Comparison of ENCODE assay signal across 8 cellular contexts in genomic region chr1:65002508-65003315, GRCh38. TPM values are rescaled to one million over a fixed set of nuclear protein-coding genes. Genes with fewer than 3 reads are reported as not detected.
DNase-seq lines count a peak whose midpoint lies in the region; ATAC-seq and TF ChIP-seq lines count a peak whose summit lies in the region.

No MANE protein-coding gene starts in this region.

- TF ChIP-seq CTCF in MM.1S (IDR thresholded peaks at IDR 0.05; ENCODE audit: low read length) (no peak), lung (IDR thresholded peaks at IDR 0.05; ENCODE audit: control extremely low read depth, extremely low read depth) (no peak)

- peak overlapping the region; percentile 66; the same call in 1 of the 2 replicates for H3K27ac ChIP-seq in MM.1S (ENCODE audit: low read length)
- peak overlapping the region; percentile 98 to 99 for H3K27ac ChIP-seq in lung (ENCODE audit: low read depth in 1 of 2, low read length in 1 of 2)

- H3K4me2 ChIP-seq in MM.1S (ENCODE audit: low read depth, low read length), result peak overlapping the region; percentile 65

- peak overlapping the region; percentile 60 for H2AFZ ChIP-seq in MM.1S (ENCODE audit: low read length)

- no peaks in the 10 kb centered on the region for H4K20me1 ChIP-seq in MM.1S (ENCODE audit: insufficient read depth, low read length)

- H3F3A ChIP-seq in MM.1S (ENCODE audit: insufficient read depth, low read length), result peaks cover 6% of the 10 kb centered on the region

- peak; percentile 75 for DNase-seq in EH (ENCODE audit: low read depth)
- DNase-seq in H7, result peak; percentile 87
- peak; percentile 81 for DNase-seq in MM.1S
- DNase-seq in activated CD8-positive, alpha-beta memory T cell treated with anti-CD3 and anti-CD28 coated beads for 1 hour (ENCODE audit: extremely low read depth in 1 of 2, low read depth in 1 of 2), result peak; percentile 59 to 77
- DNase-seq in effector CD4-positive, alpha-beta T cell, result peak; percentile 72
- DNase-seq in lung (ENCODE audit: low spot score), result peak; percentile 87
- DNase-seq in stimulated activated CD4-positive, alpha-beta T cell treated with anti-CD3 and anti-CD28 coated beads, Interleukin-4, amount 100 ng/mL, for 48 hours (ENCODE audit: low read depth in 2 of 2), result peak; percentile 50 to 61
- no peak for DNase-seq in NCI-H1048 (lab: John Stamatoyannopoulos, UW)

- H3K9me2 ChIP-seq in MM.1S (replicated peaks; ENCODE audit: insufficient read depth, low read length), result no peaks in the 10 kb centered on the region

- peak; percentile 85 for ATAC-seq in lung (ENCODE audit: insufficient read depth, low FRiP score)

- H3K4me3 ChIP-seq in H7 (ENCODE audit: insufficient read depth, low read depth, low read length) (peak overlapping the region; percentile 69), MM.1S (ENCODE audit: low read length) (peak overlapping the region; percentile 73), lung (peak overlapping the region; percentile 47)

- 1% methylated on average over 57 to 72 of the region's 72 CpGs for WGBS in lung, 2 donors

- peak overlapping the region; percentile 75 for H3K9ac ChIP-seq in MM.1S (ENCODE audit: low read length)

- H3K36me3 ChIP-seq in H7 (replicated peaks; ENCODE audit: control insufficient read depth, insufficient read depth, low read length), result no peaks in the 10 kb centered on the region
- no peaks in the 10 kb centered on the region for H3K36me3 ChIP-seq in MM.1S (replicated peaks; ENCODE audit: insufficient read depth, low read length)
- no peaks in the 10 kb centered on the region for H3K36me3 ChIP-seq in lung (ENCODE audit: control insufficient read depth in 2 of 2, insufficient read depth in 2 of 2, low read length in 2 of 2)

- peaks cover 36% of the 10 kb centered on the region for H3K27me3 ChIP-seq in H7 (ENCODE audit: control insufficient read depth, insufficient read depth, low read length)
- H3K27me3 ChIP-seq in MM.1S (replicated peaks; ENCODE audit: insufficient read depth, low read length), result no peaks in the 10 kb centered on the region
- no peaks in the 10 kb centered on the region for H3K27me3 ChIP-seq in lung (ENCODE audit: control insufficient read depth, insufficient read depth)

- H3K4me1 ChIP-seq in MM.1S (ENCODE audit: low read length), result peaks cover 4% of the 10 kb centered on the region
- H3K4me1 ChIP-seq in lung (ENCODE audit: control insufficient read depth in 2 of 2, insufficient read depth in 2 of 2, low read length in 2 of 2), result peaks cover 4 to 5% of the 10 kb centered on the region in 2 donors

- H3K79me2 ChIP-seq in MM.1S (ENCODE audit: low read length), result no peaks in the 10 kb centered on the region

- H3K9me3 ChIP-seq in MM.1S (replicated peaks; ENCODE audit: insufficient read depth, low read length) (no peaks in the 10 kb centered on the region), lung (ENCODE audit: control insufficient read depth in 2 of 2, insufficient read depth in 1 of 2, low read length in 1 of 2) (no peaks in the 10 kb centered on the region)

RNA-seq across cellular contexts. Expression of gene JAK1, which starts 36.4 kb away (rescaled TPM):
- total RNA-seq in H7 (2014; rRNA removed; shearing (Covaris generic)), result 36.7 and 51.0 TPM in 2 replicates
- total RNA-seq in lung, result 100 to 1,000 TPM; 145 to 162 TPM
- polyA plus RNA-seq in lung, result 10 to 100 TPM; 26.7 to 87.1 TPM
